In genomic region chr11:112460141-112460540, GRCh38 we compare ENCODE assay signal across 6 cellular contexts.
"Had no signal": no experiment of that assay in that cellular context is flagged by ENCODE, and none has a peak within 500 bp of the region (broad histone marks: within the 10 kb centered on the region; RNA-seq: fewer than 3 reads in every experiment).

No MANE protein-coding gene starts in this region.

- DNase-seq: IMR-90, KBM-7 had no signal

- H3K36me3 Mint-ChIP-seq: IgD-negative memory B cell had no signal

- H3K4me3 ChIP-seq: K562 had no signal

- H3K4me3 Mint-ChIP-seq: IgD-negative memory B cell had no signal

- H3K27ac ChIP-seq: HL-60 had no signal

- ATAC-seq: HepG2, K562 had no signal
